In genomic region chr11:64356498-64357411, GRCh38 we compare ENCODE assay signal across 8 cellular contexts. TPM values are rescaled to one million over a fixed set of nuclear protein-coding genes. Genes with fewer than 3 reads are reported as not detected.
DNase-seq lines count a peak whose midpoint lies in the region; ATAC-seq and TF ChIP-seq lines count a peak whose summit lies in the region.

No MANE protein-coding gene starts in this region.

- no peak overlapping the region for H3K27ac ChIP-seq in HL-60 (replicated peaks)

- H3K36me3 Mint-ChIP-seq in endothelial cell (ENCODE audit: low read depth, unreplicated experiment) = no peaks in the 10 kb centered on the region
- H3K36me3 Mint-ChIP-seq in stimulated activated memory B cell treated with anti-CD40 and anti-IgM and Interleukin-4, amounts not matched to agents 10 μg/mL and 1 μg/mL and 100 μg/mL, for 72 hours = peaks cover 25% of the 10 kb centered on the region

- peak; percentile 47 for DNase-seq in NCI-H345 (lab: John Stamatoyannopoulos, UW)
- DNase-seq in NCI-H345 treated with DMSO at 0.1 percent for 48 hours (lab: John Stamatoyannopoulos, UW; ENCODE audit: unreplicated experiment) = no peak
- peak in 1 of 2 experiments; percentile 76 for DNase-seq in HL-60 (ENCODE audit: low read depth in 1 of 2, low spot score in 1 of 2)
- DNase-seq in SKM-1 (lab: John Stamatoyannopoulos, UW; ENCODE audit: unreplicated experiment) = peak; percentile 15
- DNase-seq in endothelial cell (ENCODE audit: low spot score) = peak; percentile 85

- no peaks in the 10 kb centered on the region for H3K9me3 Mint-ChIP-seq in endothelial cell (ENCODE audit: unreplicated experiment)
- H3K9me3 Mint-ChIP-seq in stimulated activated memory B cell treated with anti-CD40 and anti-IgM and Interleukin-4, amounts not matched to agents 10 μg/mL and 1 μg/mL and 100 μg/mL, for 72 hours = no peaks in the 10 kb centered on the region

- no peak for ATAC-seq in stimulated activated memory B cell treated with anti-CD40 and anti-IgM and Interleukin-4, amounts not matched to agents 10 μg/mL and 1 μg/mL and 100 μg/mL, for 72 hours
- ATAC-seq in HG03439 (IDR thresholded peaks at IDR 0.05; ENCODE audit: unreplicated experiment) (no peak), HG03460 (IDR thresholded peaks at IDR 0.05; ENCODE audit: unreplicated experiment) (no peak)

- H3K27ac Mint-ChIP-seq in endothelial cell (ENCODE audit: unreplicated experiment) = peak overlapping the region; percentile 9
- peak overlapping the region; percentile 48 for H3K27ac Mint-ChIP-seq in stimulated activated memory B cell treated with anti-CD40 and anti-IgM and Interleukin-4, amounts not matched to agents 10 μg/mL and 1 μg/mL and 100 μg/mL, for 72 hours

- peaks cover 20% of the 10 kb centered on the region for H3K4me1 Mint-ChIP-seq in endothelial cell (ENCODE audit: unreplicated experiment)
- peaks cover 55% of the 10 kb centered on the region for H3K4me1 Mint-ChIP-seq in stimulated activated memory B cell treated with anti-CD40 and anti-IgM and Interleukin-4, amounts not matched to agents 10 μg/mL and 1 μg/mL and 100 μg/mL, for 72 hours

- H3K27me3 ChIP-seq in HL-60 (ENCODE audit: insufficient read depth, poor library complexity, severe bottlenecking) = no peaks in the 10 kb centered on the region

- peaks cover 10% of the 10 kb centered on the region for H3K27me3 Mint-ChIP-seq in endothelial cell (ENCODE audit: unreplicated experiment)
- H3K27me3 Mint-ChIP-seq in stimulated activated memory B cell treated with anti-CD40 and anti-IgM and Interleukin-4, amounts not matched to agents 10 μg/mL and 1 μg/mL and 100 μg/mL, for 72 hours = no peaks in the 10 kb centered on the region

- H3K4me3 Mint-ChIP-seq in endothelial cell (ENCODE audit: unreplicated experiment) = peak overlapping the region; percentile 63
- H3K4me3 Mint-ChIP-seq in stimulated activated memory B cell treated with anti-CD40 and anti-IgM and Interleukin-4, amounts not matched to agents 10 μg/mL and 1 μg/mL and 100 μg/mL, for 72 hours = no peak overlapping the region

- TF ChIP-seq CTCF in HL-60 (IDR thresholded peaks at IDR 0.05; ENCODE audit: insufficient read depth, low read length) (peak; percentile 26), endothelial cell (IDR thresholded peaks at IDR 0.05; ENCODE audit: unreplicated experiment) (no peak)

- H3K4me3 ChIP-seq in HL-60 (replicated peaks; ENCODE audit: insufficient read depth, low read length) = no peak overlapping the region

RNA-seq across cellular contexts. Expression of gene RPS6KA4, which starts 2.2 kb away (rescaled TPM):
- 37.5 TPM for total RNA-seq in endothelial cell (ENCODE audit: unreplicated experiment)

RNA-seq across cellular contexts. Expression of gene CCDC88B, which starts 16.8 kb away (rescaled TPM):
- 8.3 TPM for total RNA-seq in endothelial cell (ENCODE audit: unreplicated experiment)

RNA-seq across cellular contexts. Expression of gene PRDX5, which starts 38.8 kb away (rescaled TPM):
- 264 TPM for total RNA-seq in endothelial cell (ENCODE audit: unreplicated experiment)

RNA-seq across cellular contexts. Expression of gene TRMT112, which starts 39.4 kb away (rescaled TPM):
- 138 TPM for total RNA-seq in endothelial cell (ENCODE audit: unreplicated experiment)

RNA-seq across cellular contexts. Expression of gene ESRRA, which starts 51.4 kb away (rescaled TPM):
- total RNA-seq in endothelial cell (ENCODE audit: unreplicated experiment) = 42.3 TPM
